8 cellular contexts compared by ENCODE assay signal in the genomic region with DNA sequence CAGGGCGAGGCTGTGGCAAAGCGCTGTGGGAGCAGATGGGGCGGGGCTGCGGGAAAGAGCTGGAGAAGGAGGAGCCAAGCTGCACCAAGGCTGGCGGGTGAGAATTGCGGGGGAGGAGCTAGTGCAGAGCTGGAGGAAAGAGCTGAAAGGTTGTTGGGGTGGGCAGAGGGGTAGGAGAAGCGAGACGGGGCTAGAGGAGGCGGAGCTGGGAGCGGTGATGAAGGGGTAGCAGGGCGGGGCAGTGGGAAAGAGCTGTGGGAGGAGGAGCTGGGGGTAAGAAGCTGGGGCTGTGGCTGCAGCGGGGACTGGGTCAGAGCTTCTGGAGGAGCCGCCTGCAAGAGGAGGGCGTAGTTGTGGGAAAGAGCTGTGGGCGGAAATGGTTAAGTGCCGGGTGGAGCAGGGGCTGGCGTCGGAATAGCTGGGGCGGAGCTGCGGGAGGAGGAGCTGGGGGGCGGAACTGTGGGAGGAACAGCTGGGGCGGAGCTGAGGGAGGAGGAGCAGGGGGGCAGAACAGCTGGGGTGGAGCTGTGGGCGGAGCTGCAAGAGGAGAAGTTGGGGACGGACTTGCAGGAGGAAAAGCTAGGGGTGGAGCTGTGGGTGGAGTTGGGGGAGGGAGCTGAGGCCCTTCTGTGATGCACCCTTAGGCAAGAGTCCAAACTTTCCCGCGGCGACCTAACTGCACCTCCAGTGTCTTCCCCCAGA. TPM values are rescaled to one million over a fixed set of nuclear protein-coding genes. Genes with fewer than 3 reads are reported as not detected.
DNase-seq lines count a peak whose midpoint lies in the region; ATAC-seq and TF ChIP-seq lines count a peak whose summit lies in the region.

No MANE protein-coding gene starts in this region.

- H3K27me3 ChIP-seq in HUES48 (ENCODE audit: control insufficient read depth, insufficient read depth, low read length) (no peaks in the 10 kb centered on the region), NT2/D1 (ENCODE audit: insufficient read depth, insufficient read length) (no peaks in the 10 kb centered on the region)

- H3K27me3 Mint-ChIP-seq in endothelial cell (ENCODE audit: unreplicated experiment), result peaks cover 2% of the 10 kb centered on the region
- H3K27me3 Mint-ChIP-seq in mesothelial cell of epicardium (ENCODE audit: low read depth), result no peaks in the 10 kb centered on the region

- H3K4me1 Mint-ChIP-seq in endothelial cell (ENCODE audit: unreplicated experiment) (peaks cover 8% of the 10 kb centered on the region), mesothelial cell of epicardium (no peaks in the 10 kb centered on the region)

- peak; percentile 40 for ATAC-seq in GM21423 (IDR thresholded peaks at IDR 0.05; ENCODE audit: unreplicated experiment)

- TF ChIP-seq CTCF in endothelial cell (IDR thresholded peaks at IDR 0.05; ENCODE audit: unreplicated experiment) (no peak), mesothelial cell of epicardium (IDR thresholded peaks at IDR 0.05; ENCODE audit: unreplicated experiment) (peak; percentile 36)

- H3K9me3 ChIP-seq in HUES48 (ENCODE audit: control insufficient read depth, insufficient read depth, low read length) (peaks cover 5% of the 10 kb centered on the region; the same call in 1 of the 2 replicates), NT2/D1 (ENCODE audit: insufficient read depth, low read length) (no peaks in the 10 kb centered on the region)

- H3K27ac ChIP-seq in HUES48 (ENCODE audit: low read depth, low read length), result peak overlapping the region; percentile 93

- peak overlapping the region; percentile 68; the same call in 1 of the 2 replicates for H3K9ac ChIP-seq in HUES48 (ENCODE audit: low read depth, low read length)
- H3K9ac ChIP-seq in NT2/D1 (ENCODE audit: insufficient read length, low read depth), result peak overlapping the region; percentile 64

- no peaks in the 10 kb centered on the region for H3K4me1 ChIP-seq in HUES48 (ENCODE audit: control insufficient read depth, insufficient read depth, low read length)
- H3K4me1 ChIP-seq in NT2/D1 (ENCODE audit: insufficient read depth, insufficient read length), result no peaks in the 10 kb centered on the region

- H3K27ac Mint-ChIP-seq in endothelial cell (ENCODE audit: unreplicated experiment) (peak overlapping the region; percentile 75), mesothelial cell of epicardium (peak overlapping the region; percentile 98)

- H3K4me3 Mint-ChIP-seq in endothelial cell (ENCODE audit: unreplicated experiment), result peak overlapping the region; percentile 86
- H3K4me3 Mint-ChIP-seq in mesothelial cell of epicardium, result peak overlapping the region; percentile 87

- DNase-seq in DMS 273 (lab: John Stamatoyannopoulos, UW; ENCODE audit: unreplicated experiment) (peak; percentile 97), NT2/D1 (ENCODE audit: low read depth, low spot score) (peak; percentile 88), endothelial cell (ENCODE audit: low spot score) (peak; percentile 81), mesothelial cell of epicardium (ENCODE audit: low spot score in 2 of 2, unreplicated experiment in 2 of 2) (peak; percentile 82 to 86)
- peak; percentile 86 for DNase-seq in activated CD8-positive, alpha-beta memory T cell treated with anti-CD3 and anti-CD28 coated beads, Interleukin-2, amount 50 U/mL, for 4 hours
- peak; percentile 76 to 85 for DNase-seq in stimulated activated CD8-positive, alpha-beta memory T cell treated with anti-CD3 and anti-CD28 coated beads, Interleukin-15, amount 100 ng/mL, for 4 hours (ENCODE audit: low read depth in 2 of 2)

- H3K9me3 Mint-ChIP-seq in endothelial cell (ENCODE audit: unreplicated experiment) (no peaks in the 10 kb centered on the region), mesothelial cell of epicardium (no peaks in the 10 kb centered on the region)

- H3K4me3 ChIP-seq in HUES48 (ENCODE audit: low read depth, low read length) (peak overlapping the region; percentile 83), NT2/D1 (ENCODE audit: insufficient read length, low read depth) (peak overlapping the region; percentile 30)

- H3K36me3 ChIP-seq in HUES48 (ENCODE audit: control insufficient read depth, insufficient read depth, low read length) (peaks cover 6% of the 10 kb centered on the region; the same call in 1 of the 2 replicates), NT2/D1 (ENCODE audit: insufficient read depth, insufficient read length, low read length) (peaks cover 4% of the 10 kb centered on the region)

- peaks cover 6% of the 10 kb centered on the region for H3K36me3 Mint-ChIP-seq in endothelial cell (ENCODE audit: low read depth, unreplicated experiment)
- peaks cover 2% of the 10 kb centered on the region for H3K36me3 Mint-ChIP-seq in mesothelial cell of epicardium

RNA-seq across cellular contexts. Expression of gene EOLA2, which starts 1.9 kb away (rescaled TPM):
- 118 TPM for total RNA-seq in endothelial cell (ENCODE audit: unreplicated experiment)
- 36.3 to 42.5 TPM (median 39.3 TPM) in 3 replicates for total RNA-seq in mesothelial cell of epicardium

RNA-seq across cellular contexts. Expression of gene HSFX4, which starts 10.8 kb away (rescaled TPM):
- total RNA-seq in endothelial cell (ENCODE audit: unreplicated experiment) (not detected), mesothelial cell of epicardium (not detected in 3 replicates)

RNA-seq across cellular contexts. Expression of gene MAGEA8, which starts 59.2 kb away (rescaled TPM):
- not detected for total RNA-seq in endothelial cell (ENCODE audit: unreplicated experiment)
- total RNA-seq in mesothelial cell of epicardium, result not detected in 3 replicates

Comparison
In these comparisons a context has a peak if more than half of its experiments do, and no peak if none do; other contexts are left out.
1. Peak in every context shown above with its lines: DNase-seq, ATAC-seq, H3K4me3 ChIP-seq and H3K27ac ChIP-seq.